28 cellular contexts compared by ENCODE assay signal in genomic region chr11:7591107-7591894, GRCh38.
A peak's percentile ranks its signal among the peaks of the same experiment; 100 is the strongest.
DNase-seq lines count a peak whose midpoint lies in the region; ATAC-seq, FAIRE-seq and TF ChIP-seq lines count a peak whose summit lies in the region.
"Had no signal": no experiment of that assay in that cellular context is flagged by ENCODE, and none has a peak within 500 bp of the region (broad histone marks: within the 10 kb centered on the region; RNA-seq: fewer than 3 reads in every experiment).

No MANE protein-coding gene starts in this region.

- TF ChIP-seq CTCF in liver (IDR thresholded peaks at IDR 0.05; ENCODE audit: low read depth, low read length, missing input control) = no peak
- no peak for TF ChIP-seq CTCF in HepG2 (CRISPR knock-in tag; IDR thresholded peaks at IDR 0.05)
- TF ChIP-seq CTCF in H1 (IDR thresholded peaks at IDR 0.05; ENCODE audit: control extremely low read depth in 1 of 3, insufficient read depth in 1 of 3, low read depth in 1 of 3, low read length in 3 of 3) = no peak
- TF ChIP-seq CTCF in testis (IDR thresholded peaks at IDR 0.05) = no peak
- no peak for TF ChIP-seq CTCF in pancreas (IDR thresholded peaks at IDR 0.05)

- no peak overlapping the region for H2BK20ac ChIP-seq in H1 (ENCODE audit: low read length)

- no peak overlapping the region for H3K9ac ChIP-seq in liver (ENCODE audit: low read depth in 1 of 2, low read length in 2 of 2)
- no peak overlapping the region for H3K9ac ChIP-seq in HepG2 (ENCODE audit: insufficient read depth, low read depth, low read length)
- H3K9ac ChIP-seq in H1 (replicated peaks in 1 of 4; ENCODE audit: extremely low read depth in 1 of 4, low read depth in 3 of 4, low read length in 3 of 4) = no peak overlapping the region
- H3K9ac ChIP-seq in trophoblast cell (ENCODE audit: low read length) = no peak overlapping the region
- H3K9ac ChIP-seq: KMS-11 had no signal

- no peak overlapping the region for H3K14ac ChIP-seq in H1 (ENCODE audit: insufficient read length)
- no peak overlapping the region for H3K14ac ChIP-seq in trophoblast cell (ENCODE audit: low read length)

- 65% methylated on average over 6 of the region's 6 CpGs for WGBS in liver
- 95% methylated on average over 6 of the region's 6 CpGs for WGBS in HepG2 (ENCODE audit: low lambda C conversion rate)
- 82% methylated on average over 6 of the region's 6 CpGs; no CpG with 5 or more reads in 1 of the 2 experiments for WGBS in H1 (ENCODE audit: extremely low coverage in 1 of 2, insufficient coverage in 1 of 2, insufficient read length in 1 of 2, insufficient replicate concordance in 2 of 2, low coverage in 1 of 2, low lambda C conversion rate in 2 of 2, missing lambda C conversion rate in 1 of 2), 2 experiments
- WGBS in trophoblast cell (ENCODE audit: extremely low coverage, insufficient coverage, insufficient read length) = no CpG with 5 or more reads among the region's 6 CpGs
- 88 to 93% methylated on average over 6 of the region's 6 CpGs for WGBS in testis, 2 donors
- 83 to 89% methylated on average over 6 of the region's 6 CpGs for WGBS in pancreas, 2 donors

- BruUV-seq in HepG2 (replicated peaks; lab: Mats Ljungman, UMichigan) = no TSS peak

- no peak overlapping the region for H3K18ac ChIP-seq in H1 (ENCODE audit: extremely low read depth, low read length)
- H3K18ac ChIP-seq in trophoblast cell (ENCODE audit: low read length) = no peak overlapping the region

- H3K4ac ChIP-seq in H1 (replicated peaks; ENCODE audit: insufficient read length, low read depth, low read length) = no peak overlapping the region
- no peak overlapping the region for H3K4ac ChIP-seq in trophoblast cell (ENCODE audit: low read depth, low read length)

- no peaks in the 10 kb centered on the region for H3K23me2 ChIP-seq in H1 (ENCODE audit: low read depth, low read length)

- H3K79me1 ChIP-seq in H1 (ENCODE audit: low read depth, low read length) = no peaks in the 10 kb centered on the region
- no peaks in the 10 kb centered on the region for H3K79me1 ChIP-seq in trophoblast cell (ENCODE audit: low read length)

- in situ Hi-C loops in HepG2 (cut with HindIII; ENCODE audit: extremely low pct_ligation_motif_present, low pct_unique_long_range_greater_than_20kb) = no loop called here

- FAIRE-seq in HepG2 (lab: Jason Lieb, UNC) (no peak), H1 (lab: Jason Lieb, UNC) (no peak), pancreas (lab: Jason Lieb, UNC) (no peak)
- FAIRE-seq: A204.1, bronchial epithelial cell, G401.6, H54 had no signal

- no peak overlapping the region for H2BK120ac ChIP-seq in H1 (replicated peaks; ENCODE audit: low read depth, low read length)
- H2BK120ac ChIP-seq in trophoblast cell (ENCODE audit: insufficient read depth, low read length, poor library complexity) = no peak overlapping the region

- no peak overlapping the region for H4K5ac ChIP-seq in H1 (ENCODE audit: insufficient read length, low read depth, low read length)

- no peaks in the 10 kb centered on the region for H3K27me3 ChIP-seq in liver (ENCODE audit: control insufficient read depth in 4 of 4, insufficient read depth in 4 of 4, low read length in 3 of 4)
- H3K27me3 ChIP-seq in HepG2 (ENCODE audit: control insufficient read depth in 1 of 2, insufficient read depth in 2 of 2, low read length in 2 of 2) = no peaks in the 10 kb centered on the region
- no peaks in the 10 kb centered on the region for H3K27me3 ChIP-seq in H1 (replicated peaks in 1 of 4; ENCODE audit: control insufficient read depth in 3 of 4, extremely low read depth in 1 of 4, insufficient read depth in 3 of 4, low read length in 3 of 4)
- H3K27me3 ChIP-seq in trophoblast cell (ENCODE audit: insufficient read depth, low read length) = no peaks in the 10 kb centered on the region
- no peaks in the 10 kb centered on the region for H3K27me3 ChIP-seq in testis
- no peaks in the 10 kb centered on the region for H3K27me3 ChIP-seq in pancreas
- H3K27me3 ChIP-seq: esophagus muscularis mucosa, foreskin keratinocyte, SJCRH30, suprapubic skin had no signal

- H4K20me1 ChIP-seq in HepG2 (ENCODE audit: insufficient read depth, low read length) (peaks cover 3% of the 10 kb centered on the region; the same call in 1 of the 2 replicates), H1 (replicated peaks in 1 of 2; ENCODE audit: control insufficient read depth in 1 of 2, insufficient read depth in 2 of 2, low read length in 2 of 2) (no peaks in the 10 kb centered on the region)

- no peak overlapping the region for H3K56ac ChIP-seq in H1 (replicated peaks; ENCODE audit: insufficient read length, low read depth, low read length)

- H2BK15ac ChIP-seq in H1 (ENCODE audit: low read length) = no peak overlapping the region

- no peak overlapping the region for H3K4me3 ChIP-seq in liver (ENCODE audit: low read depth in 1 of 3, low read length in 3 of 3)
- H3K4me3 ChIP-seq in HepG2 (replicated peaks in 1 of 3; ENCODE audit: insufficient read depth in 1 of 3, low read depth in 2 of 3, low read length in 3 of 3) = no peak overlapping the region
- H3K4me3 ChIP-seq in H1 (ENCODE audit: extremely low read depth in 1 of 4, insufficient read depth in 2 of 4, low read depth in 3 of 4, low read length in 4 of 4) = no peak overlapping the region
- H3K4me3 ChIP-seq in trophoblast cell (ENCODE audit: low read depth, low read length) = peak overlapping the region; percentile 20
- no peak overlapping the region for H3K4me3 ChIP-seq in testis
- no peak overlapping the region for H3K4me3 ChIP-seq in pancreas
- H3K4me3 ChIP-seq: esophagus muscularis mucosa, SJCRH30, suprapubic skin had no signal

- H4K8ac ChIP-seq in H1 (ENCODE audit: extremely low read depth, insufficient read depth, low read length) (no peak overlapping the region), trophoblast cell (ENCODE audit: low read depth, low read length) (no peak overlapping the region)

- TF ChIP-seq POLR2A in HepG2 (IDR thresholded peaks at IDR 0.05; ENCODE audit: insufficient read depth in 1 of 2, low read depth in 2 of 2, low read length in 2 of 2) (no peak), H1 (IDR thresholded peaks at IDR 0.05; ENCODE audit: control extremely low read depth in 1 of 2, low read depth in 2 of 2, low read length in 2 of 2) (no peak), testis (IDR thresholded peaks at IDR 0.05) (no peak)

- no peak for DNase-seq in HepG2 (ENCODE audit: low spot score)
- DNase-seq in H1 (ENCODE audit: low read depth in 1 of 2, low spot score in 2 of 2) = no peak
- DNase-seq in trophoblast cell = no peak
- no peak for DNase-seq in activated CD4-positive, alpha-beta T cell treated with anti-CD3 and anti-CD28 coated beads for 48 hours
- DNase-seq in NCI-H524 treated with DMSO at 0.1 percent for 48 hours (lab: John Stamatoyannopoulos, UW) = no peak
- DNase-seq in testis = no peak
- DNase-seq in pancreas = no peak
- DNase-seq: activated CD8-positive, alpha-beta memory T cell treated with anti-CD3 and anti-CD28 coated beads, Interleukin-2, amount 50 U/mL, for 48 hours; activated naive CD4-positive, alpha-beta T cell treated with anti-CD3 and anti-CD28 coated beads, Interleukin-2, amount 50 U/mL, for 16 hours; DMS53; endodermal cell; foreskin keratinocyte; left cardiac atrium; MM.1S; naive B cell; NCI-H2107; NCI-H82; SJCRH30; stimulated activated CD4-positive, alpha-beta T cell treated with anti-CD3 and anti-CD28 coated beads, Interleukin-2, amount 100 ng/mL, for 48 hours had no signal

- TF ChIP-seq EP300 in HepG2 (IDR thresholded peaks at IDR 0.05; ENCODE audit: low read depth in 2 of 2, low read length in 2 of 2) (no peak), HepG2 (CRISPR knock-in tag; IDR thresholded peaks at IDR 0.05; ENCODE audit: borderline replicate concordance) (no peak), H1 (IDR thresholded peaks at IDR 0.05; ENCODE audit: borderline replicate concordance in 1 of 2, low read depth in 2 of 2, low read length in 2 of 2) (no peak)

- H3K4me1 ChIP-seq in liver (ENCODE audit: control insufficient read depth in 4 of 4, insufficient read depth in 4 of 4, low read length in 3 of 4) (peaks cover 4 to 26% (median 8%) of the 10 kb centered on the region in 4 donors), HepG2 (ENCODE audit: insufficient read depth, low read length) (peaks cover 12% of the 10 kb centered on the region), H1 (replicated peaks in 1 of 4; ENCODE audit: control insufficient read depth in 3 of 4, insufficient read depth in 4 of 4, low read length in 3 of 4) (peaks cover 0 to 9% (median 6%) of the 10 kb centered on the region in 4 experiments; a peak in 4 of 7 replicates), trophoblast cell (ENCODE audit: control insufficient read depth in 1 of 2, insufficient read depth in 2 of 2, low read length in 2 of 2) (peaks cover 4 to 8% of the 10 kb centered on the region in 2 experiments), testis (peaks cover 24% of the 10 kb centered on the region), pancreas (no peaks in the 10 kb centered on the region)
- H3K4me1 ChIP-seq: SJCRH30 had no signal

- H2AFZ ChIP-seq in HepG2 (ENCODE audit: low read length) (no peak overlapping the region), H1 (ENCODE audit: low read length) (no peak overlapping the region), trophoblast cell (ENCODE audit: insufficient read depth, low read length, poor library complexity) (no peak overlapping the region)

- H3K27ac ChIP-seq in liver (ENCODE audit: low read depth in 1 of 2, low read length in 2 of 2) (peak overlapping the region; percentile 70 to 71), HepG2 (ENCODE audit: extremely low read length, insufficient read depth, low read length) (no peak overlapping the region), H1 (ENCODE audit: low read depth, low read length) (no peak overlapping the region), trophoblast cell (ENCODE audit: low read depth, low read length) (no peak overlapping the region), testis (no peak overlapping the region), pancreas (no peak overlapping the region)
- H3K27ac ChIP-seq: esophagus muscularis mucosa, KMS-11, SJCRH30 had no signal

- H3K36me3 ChIP-seq in liver (ENCODE audit: control insufficient read depth in 4 of 4, insufficient read depth in 3 of 4, low read depth in 1 of 4, low read length in 3 of 4) = peaks cover 0 to 2% (median 0%) of the 10 kb centered on the region in 4 donors
- peaks cover 8 to 51% of the 10 kb centered on the region in 2 experiments for H3K36me3 ChIP-seq in HepG2 (replicated peaks in 1 of 2; ENCODE audit: control insufficient read depth in 1 of 2, insufficient read depth in 2 of 2, low read length in 2 of 2)
- no peaks in the 10 kb centered on the region for H3K36me3 ChIP-seq in H1 (ENCODE audit: control insufficient read depth in 2 of 4, insufficient read depth in 4 of 4, low read length in 3 of 4)
- no peaks in the 10 kb centered on the region for H3K36me3 ChIP-seq in trophoblast cell (ENCODE audit: control insufficient read depth in 1 of 2, insufficient read depth in 2 of 2, low read length in 2 of 2)
- no peaks in the 10 kb centered on the region for H3K36me3 ChIP-seq in testis (ENCODE audit: low read depth, missing control alignments)
- H3K36me3 ChIP-seq in pancreas = no peaks in the 10 kb centered on the region
- H3K36me3 ChIP-seq: esophagus muscularis mucosa, SJCRH30, suprapubic skin had no signal

- H3K9me3 ChIP-seq in liver (ENCODE audit: control insufficient read depth in 4 of 4, low read length in 3 of 4) = no peaks in the 10 kb centered on the region
- H3K9me3 ChIP-seq in HepG2 (ENCODE audit: low read length) = no peaks in the 10 kb centered on the region
- H3K9me3 ChIP-seq in H1 (ENCODE audit: insufficient read depth in 2 of 2, low read depth in 1 of 2, low read length in 1 of 2) = no peaks in the 10 kb centered on the region
- H3K9me3 ChIP-seq in trophoblast cell (ENCODE audit: insufficient read depth, low read depth, low read length) = no peaks in the 10 kb centered on the region
- H3K9me3 ChIP-seq in testis = no peaks in the 10 kb centered on the region
- no peaks in the 10 kb centered on the region for H3K9me3 ChIP-seq in pancreas
- H3K9me3 ChIP-seq: esophagus muscularis mucosa, SJCRH30, suprapubic skin had no signal

- H2BK12ac ChIP-seq in H1 (ENCODE audit: low read depth, low read length) = no peak overlapping the region
- no peak overlapping the region for H2BK12ac ChIP-seq in trophoblast cell (ENCODE audit: low read length)

- H4K91ac ChIP-seq in H1 (replicated peaks; ENCODE audit: insufficient read length, low read length) (no peak overlapping the region), trophoblast cell (ENCODE audit: low read depth, low read length) (no peak overlapping the region)

- POLR2A ChIA-PET in HepG2 (lab: Yijun Ruan, JAX) (no interaction called here), H1 (lab: Charles Lee; ENCODE audit: partially characterized antibody) (interaction anchor here (1.6 kb wide), 1 partner anchor 13 kb away, joined by 4 read pairs; no protein-coding TSS in a partner anchor)

- ATAC-seq in HepG2 (no peak), pancreas (no peak)
- ATAC-seq: foreskin keratinocyte, left cardiac atrium, WTC11 had no signal

- H4K12ac ChIP-seq in trophoblast cell (ENCODE audit: low read depth, low read length) = no peak overlapping the region

- CTCF ChIA-PET in HepG2 (lab: Yijun Ruan, JAX; ENCODE audit: low intra/inter-chr PET ratio, low total read pairs) (no interaction called here), H1 (lab: Charles Lee; ENCODE audit: partially characterized antibody) (interaction anchor here (0.8 to 1.9 kb wide), 5 partner anchors 20 to 97 kb away, joined by 3 to 8 read pairs (median 3); no protein-coding TSS in a partner anchor)

- TF ChIP-seq RAD21 in liver (IDR thresholded peaks at IDR 0.05) (no peak), HepG2 (CRISPR knock-in tag; IDR thresholded peaks at IDR 0.05) (no peak), H1 (IDR thresholded peaks at IDR 0.05 in 1 of 2, conservative IDR thresholded peaks at IDR 0.05 in 1 of 2; ENCODE audit: low read depth in 2 of 2, low read length in 2 of 2) (no peak)

- H3K79me2 ChIP-seq in HepG2 (ENCODE audit: insufficient read depth, low read length) (peaks cover 3% of the 10 kb centered on the region), H1 (ENCODE audit: control insufficient read depth in 1 of 2, insufficient read depth in 2 of 2, low read length in 2 of 2) (no peaks in the 10 kb centered on the region), trophoblast cell (ENCODE audit: control insufficient read depth, insufficient read depth, low read length, poor library complexity) (no peaks in the 10 kb centered on the region)

- H2BK5ac ChIP-seq in H1 (ENCODE audit: low read depth, low read length) (no peak overlapping the region), trophoblast cell (ENCODE audit: low read depth, low read length, poor library complexity) (no peak overlapping the region)

- H3K23ac ChIP-seq in H1 (ENCODE audit: insufficient read length) = no peak overlapping the region
- no peak overlapping the region for H3K23ac ChIP-seq in trophoblast cell (ENCODE audit: low read length)

- H3K4me2 ChIP-seq in HepG2 (ENCODE audit: low read depth, low read length) = no peak overlapping the region
- no peak overlapping the region for H3K4me2 ChIP-seq in H1 (ENCODE audit: insufficient read depth in 1 of 2, low read depth in 2 of 2, low read length in 2 of 2)
- no peak overlapping the region for H3K4me2 ChIP-seq in trophoblast cell (ENCODE audit: low read length)
- H3K4me2 ChIP-seq: KMS-11 had no signal

- H2AK5ac ChIP-seq in H1 (ENCODE audit: low read depth, low read length) = 0 out of 2 replicates have a peak overlapping the region, but pooled peaks have one; percentile 55
- no peak overlapping the region for H2AK5ac ChIP-seq in trophoblast cell (ENCODE audit: low read length)

- intact Hi-C loops in HepG2 (cut with micrococcal nuclease; ENCODE audit: unreplicated experiment) = no loop called here
- intact Hi-C loops in testis (cut with DNase I; ENCODE audit: low total_unique reads) = no loop called here
- intact Hi-C loops in pancreas (cut with DNase I) = no loop called here

Comparison
In these comparisons a context has a peak if more than half of its experiments do, and no peak if none do; other contexts are left out.
1. H3K27ac ChIP-seq: peak in liver (2 of 2); none in HepG2 (single experiment), H1 (single experiment), trophoblast cell (single experiment), testis (0 of 2) and pancreas (0 of 4).